ENCODE assay signal across 1 cellular context in the genomic region with DNA sequence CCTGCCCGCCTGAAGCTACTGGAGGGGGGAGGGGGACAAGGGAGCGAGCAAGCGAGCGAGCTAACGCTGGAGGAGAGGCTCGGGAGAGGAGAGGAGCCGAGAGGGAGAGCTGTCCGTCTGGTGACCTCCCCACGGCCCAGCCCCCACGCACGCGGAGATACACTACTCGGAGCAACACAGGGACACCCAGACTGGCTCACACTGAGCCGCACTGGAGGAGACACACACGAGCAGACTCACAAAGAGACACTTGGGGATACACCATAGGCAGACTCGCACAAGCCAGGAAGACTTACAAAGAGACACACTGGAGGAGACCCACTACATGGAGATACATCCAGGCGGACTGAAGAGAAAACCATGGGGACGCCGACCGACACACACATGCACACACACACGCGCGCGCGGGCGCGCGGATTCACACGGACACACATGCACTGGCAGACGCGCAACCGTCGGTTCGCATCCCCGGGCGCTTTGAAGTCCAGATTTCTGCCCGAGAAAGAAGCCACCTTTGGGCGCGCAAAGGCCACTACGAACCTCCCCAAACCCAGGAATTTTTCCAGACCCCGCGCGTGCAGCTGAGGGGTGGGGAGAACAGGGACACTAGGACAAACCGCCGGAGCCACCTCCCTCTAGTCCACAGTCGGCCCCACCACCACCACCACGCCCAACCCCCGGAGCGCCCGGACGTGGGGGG.
TF ChIP-seq lines count a peak whose summit lies in the region.

No MANE protein-coding gene starts in this region.

TF ChIP-seq in endothelial cell of umbilical vein, 7 proteins besides CTCF, POLR2A, EP300 and RAD21:
- no peak for TF ChIP-seq GATA2 (IDR thresholded peaks at IDR 0.05; ENCODE audit: insufficient read depth, insufficient read length, low read depth, low read length)
- peak; percentile 78 for TF ChIP-seq EZH2 (IDR thresholded peaks at IDR 0.05; ENCODE audit: borderline replicate concordance, low read depth, low read length, severe bottlenecking)
